In the genomic region with DNA sequence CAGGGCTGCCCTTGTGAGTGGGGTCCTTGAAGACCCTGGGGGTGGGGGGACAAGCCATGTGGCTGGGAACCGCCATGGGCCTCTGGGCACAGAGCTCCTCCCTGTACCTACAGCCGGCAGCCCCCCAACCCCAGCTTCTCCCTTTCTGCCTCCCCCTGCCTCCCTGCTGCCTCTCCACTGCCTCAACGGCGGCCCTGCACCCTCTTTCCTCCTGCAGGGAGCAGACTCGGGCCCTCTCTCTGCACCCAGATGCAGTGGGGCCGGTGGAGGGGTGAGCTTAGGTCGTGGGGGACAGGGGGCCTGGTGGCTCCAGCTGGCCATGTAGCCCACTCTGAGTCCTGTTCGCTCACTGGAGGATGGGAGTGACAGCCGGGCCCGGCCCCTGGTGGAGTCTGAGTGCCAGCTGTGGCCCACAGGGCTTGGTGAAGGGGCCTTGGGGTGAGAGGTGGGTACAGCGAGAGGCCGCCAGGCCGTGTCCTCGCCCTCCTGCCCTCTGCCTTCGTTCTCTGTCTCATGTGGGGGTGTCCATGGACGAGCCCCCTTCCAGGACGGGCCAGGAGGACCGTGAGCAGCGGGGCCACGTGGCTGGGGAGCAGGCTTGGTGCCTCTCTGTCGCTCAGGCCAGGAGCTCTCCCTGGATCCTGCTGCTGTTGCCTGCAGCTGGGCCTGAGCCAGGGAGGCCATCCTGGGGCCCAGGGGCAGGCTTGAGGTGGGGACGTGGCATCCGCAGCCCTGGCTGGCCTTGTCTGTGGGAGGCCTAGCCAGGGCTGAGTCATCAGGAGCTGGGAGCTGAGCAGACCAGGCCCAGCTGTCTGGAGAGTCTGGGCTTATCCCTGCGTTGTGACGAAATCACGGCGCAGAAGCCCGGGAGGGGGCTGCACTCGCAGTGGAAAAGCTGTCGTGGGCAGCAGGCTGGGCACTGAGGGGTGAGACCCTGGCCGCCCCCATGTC, we compare ENCODE assay signal across 1 cellular context.
TF ChIP-seq lines count a peak whose summit lies in the region.

No MANE protein-coding gene starts in this region.

TF ChIP-seq in HCT116, 20 proteins besides CTCF, POLR2A, EP300 and RAD21 (continued from another document):
- TF ChIP-seq EZH2 (IDR thresholded peaks at IDR 0.05) (no peak), ZNF274 (IDR thresholded peaks at IDR 0.05; ENCODE audit: low read depth, low read length) (no peak), POLR2AphosphoS5 (IDR thresholded peaks at IDR 0.05; ENCODE audit: low read depth, low read length) (no peak), EGR1 (IDR thresholded peaks at IDR 0.05; ENCODE audit: low read depth) (no peak), ZFX (IDR thresholded peaks at IDR 0.05) (no peak), MAX (IDR thresholded peaks at IDR 0.05) (no peak), YY1 (IDR thresholded peaks at IDR 0.05; ENCODE audit: extremely low read depth, insufficient replicate concordance, low read depth, low read length) (no peak), TCF7L2 (IDR thresholded peaks at IDR 0.05; ENCODE audit: borderline replicate concordance, extremely low read depth, insufficient read depth, insufficient read length) (no peak), SIN3A (IDR thresholded peaks at IDR 0.05; ENCODE audit: low read depth) (no peak), FOSL1 (IDR thresholded peaks at IDR 0.05; ENCODE audit: low read depth) (no peak), CBX3 (IDR thresholded peaks at IDR 0.05; ENCODE audit: low read depth) (no peak)
